ENCODE assay signal across 2 cellular contexts in the genomic region with DNA sequence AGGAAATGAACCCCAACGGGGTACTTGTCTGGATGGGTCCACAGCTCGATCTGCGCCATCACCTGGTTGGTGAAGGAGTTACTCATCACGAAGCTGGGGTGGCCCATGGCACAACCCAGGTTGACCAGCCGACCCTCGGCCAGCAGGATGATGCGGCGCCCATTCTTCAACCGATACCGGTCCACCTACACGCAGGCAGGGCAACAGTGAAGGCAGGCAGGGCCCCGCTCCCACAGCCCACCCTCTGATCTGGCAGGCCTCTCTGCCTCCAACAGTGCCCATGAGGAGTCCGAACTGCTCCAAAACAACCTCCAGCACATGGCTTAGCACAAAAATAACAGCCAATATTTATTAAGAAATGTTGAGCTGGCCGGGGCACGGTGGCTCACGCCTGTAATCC.
TF ChIP-seq lines count a peak whose summit lies in the region.

No MANE protein-coding gene starts in this region.

TF ChIP-seq in HepG2, 621 proteins besides CTCF, POLR2A, EP300 and RAD21:
- TF ChIP-seq, protein P1, sequence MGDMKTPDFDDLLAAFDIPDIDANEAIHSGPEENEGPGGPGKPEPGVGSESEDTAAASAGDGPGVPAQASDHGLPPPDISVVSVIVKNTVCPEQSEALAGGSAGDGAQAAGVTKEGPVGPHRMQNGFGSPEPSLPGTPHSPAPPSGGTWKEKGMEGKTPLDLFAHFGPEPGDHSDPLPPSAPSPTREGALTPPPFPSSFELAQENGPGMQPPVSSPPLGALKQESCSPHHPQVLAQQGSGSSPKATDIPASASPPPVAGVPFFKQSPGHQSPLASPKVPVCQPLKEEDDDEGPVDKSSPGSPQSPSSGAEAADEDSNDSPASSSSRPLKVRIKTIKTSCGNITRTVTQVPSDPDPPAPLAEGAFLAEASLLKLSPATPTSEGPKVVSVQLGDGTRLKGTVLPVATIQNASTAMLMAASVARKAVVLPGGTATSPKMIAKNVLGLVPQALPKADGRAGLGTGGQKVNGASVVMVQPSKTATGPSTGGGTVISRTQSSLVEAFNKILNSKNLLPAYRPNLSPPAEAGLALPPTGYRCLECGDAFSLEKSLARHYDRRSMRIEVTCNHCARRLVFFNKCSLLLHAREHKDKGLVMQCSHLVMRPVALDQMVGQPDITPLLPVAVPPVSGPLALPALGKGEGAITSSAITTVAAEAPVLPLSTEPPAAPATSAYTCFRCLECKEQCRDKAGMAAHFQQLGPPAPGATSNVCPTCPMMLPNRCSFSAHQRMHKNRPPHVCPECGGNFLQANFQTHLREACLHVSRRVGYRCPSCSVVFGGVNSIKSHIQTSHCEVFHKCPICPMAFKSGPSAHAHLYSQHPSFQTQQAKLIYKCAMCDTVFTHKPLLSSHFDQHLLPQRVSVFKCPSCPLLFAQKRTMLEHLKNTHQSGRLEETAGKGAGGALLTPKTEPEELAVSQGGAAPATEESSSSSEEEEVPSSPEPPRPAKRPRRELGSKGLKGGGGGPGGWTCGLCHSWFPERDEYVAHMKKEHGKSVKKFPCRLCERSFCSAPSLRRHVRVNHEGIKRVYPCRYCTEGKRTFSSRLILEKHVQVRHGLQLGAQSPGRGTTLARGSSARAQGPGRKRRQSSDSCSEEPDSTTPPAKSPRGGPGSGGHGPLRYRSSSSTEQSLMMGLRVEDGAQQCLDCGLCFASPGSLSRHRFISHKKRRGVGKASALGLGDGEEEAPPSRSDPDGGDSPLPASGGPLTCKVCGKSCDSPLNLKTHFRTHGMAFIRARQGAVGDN (CRISPR knock-in tag; IDR thresholded peaks at IDR 0.05): 0 out of 2 replicates have a peak, but pooled peaks have one; percentile 10
- no peak for TF ChIP-seq FOXO1 (CRISPR knock-in tag; IDR thresholded peaks at IDR 0.05)
- TF ChIP-seq AGO2 (optimal IDR thresholded peaks at IDR 0.05; ENCODE audit: low read depth, low read length): peak; percentile 73
- TF ChIP-seq NPAS2 (CRISPR knock-in tag; IDR thresholded peaks at IDR 0.05; ENCODE audit: borderline replicate concordance): peak; percentile 69; the same call in 1 of the 2 replicates

TF ChIP-seq in K562, 482 proteins besides CTCF, POLR2A, EP300 and RAD21:
- TF ChIP-seq SRSF7 (optimal IDR thresholded peaks at IDR 0.05; ENCODE audit: low read depth, low read length) (no peak), POLR2G (IDR thresholded peaks at IDR 0.05; ENCODE audit: low read depth, low read length) (0 out of 2 replicates have a peak, but pooled peaks have one; percentile 25)
